In the genomic region with DNA sequence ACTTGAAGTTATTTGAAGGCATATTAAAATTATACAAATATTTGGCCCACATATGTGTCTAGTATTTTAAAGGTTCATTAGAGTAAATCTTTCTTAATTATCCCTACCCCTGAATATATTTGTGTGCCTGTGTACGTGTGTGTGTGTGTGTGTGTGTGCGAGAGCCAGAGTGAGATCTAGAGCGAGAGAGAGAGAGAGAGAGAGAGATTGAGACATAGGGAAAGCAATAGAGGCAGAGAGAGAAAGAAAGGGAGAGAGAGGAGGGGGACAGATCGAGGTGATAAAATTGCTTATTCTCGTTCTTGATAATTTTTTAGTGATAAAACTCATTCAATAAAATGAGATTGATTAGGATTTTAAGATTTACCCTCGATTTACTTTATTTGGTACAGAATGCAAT, we compare ENCODE assay signal across 40 cellular contexts. TPM values are rescaled to one million over a fixed set of nuclear protein-coding genes. Genes with fewer than 3 reads are reported as not detected.
"Had no signal": no experiment of that assay in that cellular context is flagged by ENCODE, and none has a peak within 500 bp of the region (broad histone marks: within the 10 kb centered on the region; RNA-seq: fewer than 3 reads in every experiment).

No MANE protein-coding gene starts in this region.

- H3K36me3 Mint-ChIP-seq: activated naive CD4-positive, alpha-beta T cell treated with anti-CD3 and anti-CD28 coated beads, Interleukin-2, amount 10 ng/mL, durations not matched to agents 7 days and 5 days; activated naive CD4-positive, alpha-beta T cell treated with anti-CD3 and anti-CD28 coated beads, Interleukin-2, amount 50 U/mL, for 24 hours; activated naive CD4-positive, alpha-beta T cell treated with anti-CD3 and anti-CD28 coated beads, Interleukin-2, amount 50 U/mL, for 72 hours; activated naive CD8-positive, alpha-beta T cell; activated naive CD8-positive, alpha-beta T cell treated with anti-CD3 and anti-CD28 coated beads for 36 hours; activated naive CD8-positive, alpha-beta T cell treated with anti-CD3 and anti-CD28 coated beads, Interleukin-2, amount 10 ng/mL, durations not matched to agents 7 days and 5 days; brain had no signal

- DNase-seq: activated effector memory CD4-positive, alpha-beta T cell treated with anti-CD3 and anti-CD28 coated beads, Interleukin-2, amount 50 U/mL, for 16 hours; activated effector memory CD4-positive, alpha-beta T cell treated with Interleukin-2 at 50 U/mL for 16 hours; activated gamma-delta T cell; activated gamma-delta T cell treated with Interleukin-2 at 50 U/mL for 16 hours; activated naive CD4-positive, alpha-beta T cell; activated naive CD4-positive, alpha-beta T cell treated with anti-CD3 and anti-CD28 coated beads for 36 hours; activated naive CD4-positive, alpha-beta T cell treated with anti-CD3 and anti-CD28 coated beads, Interleukin-2, amount 10 ng/mL, durations not matched to agents 7 days and 5 days; activated naive CD4-positive, alpha-beta T cell treated with anti-CD3 and anti-CD28 coated beads, Interleukin-2, amount 50 U/mL, for 16 hours; activated naive CD4-positive, alpha-beta T cell treated with Interleukin-2 at 50 U/mL for 16 hours; activated naive CD8-positive, alpha-beta T cell treated with anti-CD3 and anti-CD28 coated beads for 36 hours; activated naive CD8-positive, alpha-beta T cell treated with anti-CD3 and anti-CD28 coated beads, Interleukin-2, amount 10 ng/mL, durations not matched to agents 7 days and 5 days; activated naive CD8-positive, alpha-beta T cell treated with anti-CD3 and anti-CD28 coated beads, Interleukin-2, amount 50 U/mL, for 24 hours; activated T-cell treated with anti-CD3 and anti-CD28 coated beads, Interleukin-2, amount 50 U/mL, for 1 hour; activated T-cell treated with anti-CD3 and anti-CD28 coated beads, Interleukin-2, amount 50 U/mL, for 24 hours; activated T-cell treated with anti-CD3 and anti-CD28 coated beads, Interleukin-2, amount 50 U/mL, for 4 hours; activated T-cell treated with anti-CD3 and anti-CD28 coated beads, Interleukin-2, amount 50 U/mL, for 48 hours; activated T-cell treated with anti-CD3 and anti-CD28 coated beads, Interleukin-2, amount 50 U/mL, for 72 hours; adrenal gland; amniotic stem cell; amygdala; anterior cingulate cortex; aorta; body of pancreas; brain microvascular endothelial cell; caudate nucleus; central memory CD4-positive, alpha-beta T cell; cerebellar nuclear complex had no signal

- H3K36me3 ChIP-seq: adrenal gland, ascending aorta, brain microvascular endothelial cell, breast epithelium had no signal

- H3K9me3 Mint-ChIP-seq: activated naive CD4-positive, alpha-beta T cell treated with anti-CD3 and anti-CD28 coated beads for 36 hours; activated naive CD4-positive, alpha-beta T cell treated with anti-CD3 and anti-CD28 coated beads, Interleukin-2, amount 10 ng/mL, durations not matched to agents 7 days and 5 days; activated naive CD4-positive, alpha-beta T cell treated with anti-CD3 and anti-CD28 coated beads, Interleukin-2, amount 50 U/mL, for 24 hours; activated naive CD4-positive, alpha-beta T cell treated with anti-CD3 and anti-CD28 coated beads, Interleukin-2, amount 50 U/mL, for 72 hours; activated naive CD8-positive, alpha-beta T cell treated with anti-CD3 and anti-CD28 coated beads, Interleukin-2, amount 10 ng/mL, durations not matched to agents 7 days and 5 days; activated naive CD8-positive, alpha-beta T cell treated with anti-CD3 and anti-CD28 coated beads, Interleukin-2, amount 50 U/mL, for 24 hours; activated T-cell treated with anti-CD3 and anti-CD28 coated beads, Interleukin-2, amount 50 U/mL, for 24 hours; activated T-cell treated with anti-CD3 and anti-CD28 coated beads, Interleukin-2, amount 50 U/mL, for 4 hours; activated T-helper 1 cell treated with anti-CD3 and anti-CD28 coated beads, Interleukin-12 subunit alpha, Interleukin-12 subunit beta, Interleukin-2, Interleukin-4 antibody, amounts not matched to agents 30 ng/mL and 10 ng/mL and 1 ng/mL, durations not matched to agents 14 hours and 24 hours and 36 hours; activated T-helper 2 cell treated with anti-CD3 and anti-CD28 coated beads, Interferon-gamma antibody, Interleukin-2, Interleukin-4, amounts not matched to agents 10 μg/mL and 5 μg/mL and 100 μg/mL, durations not matched to agents 14 hours and 24 hours and 36 hours; brain had no signal

- H3K27ac ChIP-seq: adrenal gland, ascending aorta, body of pancreas, brain microvascular endothelial cell, breast epithelium, cardiac muscle cell had no signal

- H3K9me3 ChIP-seq: adrenal gland, ascending aorta, body of pancreas, breast epithelium had no signal

- H3K4me3 Mint-ChIP-seq: activated naive CD4-positive, alpha-beta T cell treated with anti-CD3 and anti-CD28 coated beads for 36 hours; activated naive CD4-positive, alpha-beta T cell treated with anti-CD3 and anti-CD28 coated beads, Interleukin-2, amount 10 ng/mL, durations not matched to agents 7 days and 5 days; activated naive CD4-positive, alpha-beta T cell treated with anti-CD3 and anti-CD28 coated beads, Interleukin-2, amount 50 U/mL, for 24 hours; activated naive CD8-positive, alpha-beta T cell; activated naive CD8-positive, alpha-beta T cell treated with anti-CD3 and anti-CD28 coated beads for 36 hours; activated naive CD8-positive, alpha-beta T cell treated with anti-CD3 and anti-CD28 coated beads, Interleukin-2, amount 10 ng/mL, durations not matched to agents 7 days and 5 days; activated naive CD8-positive, alpha-beta T cell treated with anti-CD3 and anti-CD28 coated beads, Interleukin-2, amount 50 U/mL, for 24 hours; activated T-cell treated with anti-CD3 and anti-CD28 coated beads, Interleukin-2, amount 50 U/mL, for 24 hours; activated T-cell treated with anti-CD3 and anti-CD28 coated beads, Interleukin-2, amount 50 U/mL, for 4 hours; activated T-cell treated with anti-CD3 and anti-CD28 coated beads, Interleukin-2, amount 50 U/mL, for 72 hours; activated T-helper 1 cell treated with anti-CD3 and anti-CD28 coated beads, Interleukin-12 subunit alpha, Interleukin-12 subunit beta, Interleukin-2, Interleukin-4 antibody, amounts not matched to agents 30 ng/mL and 10 ng/mL and 1 ng/mL, durations not matched to agents 14 hours and 24 hours and 36 hours; activated T-helper 17 cell treated with anti-CD3 and anti-CD28 coated beads, Interleukin-2, amount 50 U/mL, for 72 hours; brain; central memory CD8-positive, alpha-beta T cell had no signal

- FAIRE-seq: astrocyte, bronchial epithelial cell had no signal

- H3K4me1 ChIP-seq: adrenal gland, ascending aorta, body of pancreas, breast epithelium had no signal

- H3K4me1 Mint-ChIP-seq: activated naive CD4-positive, alpha-beta T cell treated with anti-CD3 and anti-CD28 coated beads, Interleukin-2, amount 10 ng/mL, durations not matched to agents 7 days and 5 days; activated naive CD4-positive, alpha-beta T cell treated with anti-CD3 and anti-CD28 coated beads, Interleukin-2, amount 50 U/mL, for 24 hours; activated naive CD8-positive, alpha-beta T cell treated with anti-CD3 and anti-CD28 coated beads for 36 hours; activated naive CD8-positive, alpha-beta T cell treated with anti-CD3 and anti-CD28 coated beads, Interleukin-2, amount 10 ng/mL, durations not matched to agents 7 days and 5 days; activated naive CD8-positive, alpha-beta T cell treated with anti-CD3 and anti-CD28 coated beads, Interleukin-2, amount 50 U/mL, for 24 hours; activated T-helper 17 cell treated with anti-CD3 and anti-CD28 coated beads, Interleukin-2, amount 50 U/mL, for 72 hours; brain; central memory CD8-positive, alpha-beta T cell had no signal

- H3K27ac Mint-ChIP-seq: activated naive CD4-positive, alpha-beta T cell treated with anti-CD3 and anti-CD28 coated beads for 36 hours; activated naive CD4-positive, alpha-beta T cell treated with anti-CD3 and anti-CD28 coated beads, Interleukin-2, amount 10 ng/mL, durations not matched to agents 7 days and 5 days; activated naive CD4-positive, alpha-beta T cell treated with anti-CD3 and anti-CD28 coated beads, Interleukin-2, amount 50 U/mL, for 24 hours; activated naive CD4-positive, alpha-beta T cell treated with anti-CD3 and anti-CD28 coated beads, Interleukin-2, amount 50 U/mL, for 72 hours; activated naive CD8-positive, alpha-beta T cell; activated naive CD8-positive, alpha-beta T cell treated with anti-CD3 and anti-CD28 coated beads for 36 hours; activated naive CD8-positive, alpha-beta T cell treated with anti-CD3 and anti-CD28 coated beads, Interleukin-2, amount 10 ng/mL, durations not matched to agents 7 days and 5 days; activated naive CD8-positive, alpha-beta T cell treated with anti-CD3 and anti-CD28 coated beads, Interleukin-2, amount 50 U/mL, for 24 hours; activated T-cell treated with anti-CD3 and anti-CD28 coated beads, Interleukin-2, amount 50 U/mL, for 24 hours; activated T-cell treated with anti-CD3 and anti-CD28 coated beads, Interleukin-2, amount 50 U/mL, for 72 hours; activated T-helper 1 cell treated with anti-CD3 and anti-CD28 coated beads, Interleukin-12 subunit alpha, Interleukin-12 subunit beta, Interleukin-2, Interleukin-4 antibody, amounts not matched to agents 30 ng/mL and 10 ng/mL and 1 ng/mL, durations not matched to agents 14 hours and 24 hours and 36 hours; activated T-helper 17 cell treated with anti-CD3 and anti-CD28 coated beads, Interleukin-2, amount 50 U/mL, for 72 hours; activated T-helper 2 cell treated with anti-CD3 and anti-CD28 coated beads, Interferon-gamma antibody, Interleukin-2, Interleukin-4, amounts not matched to agents 10 μg/mL and 5 μg/mL and 100 μg/mL, durations not matched to agents 14 hours and 24 hours and 36 hours; brain had no signal

- H3K27me3 ChIP-seq: adrenal gland, ascending aorta, body of pancreas, brain microvascular endothelial cell, breast epithelium, cardiac muscle cell had no signal

- H3K4me3 ChIP-seq: adrenal gland, ascending aorta, body of pancreas, breast epithelium, cardiac muscle cell had no signal

- H3K27me3 Mint-ChIP-seq: activated naive CD4-positive, alpha-beta T cell treated with anti-CD3 and anti-CD28 coated beads, Interleukin-2, amount 10 ng/mL, durations not matched to agents 7 days and 5 days; activated naive CD4-positive, alpha-beta T cell treated with anti-CD3 and anti-CD28 coated beads, Interleukin-2, amount 50 U/mL, for 24 hours; activated naive CD8-positive, alpha-beta T cell; activated naive CD8-positive, alpha-beta T cell treated with anti-CD3 and anti-CD28 coated beads for 36 hours; activated naive CD8-positive, alpha-beta T cell treated with anti-CD3 and anti-CD28 coated beads, Interleukin-2, amount 10 ng/mL, durations not matched to agents 7 days and 5 days; activated naive CD8-positive, alpha-beta T cell treated with anti-CD3 and anti-CD28 coated beads, Interleukin-2, amount 50 U/mL, for 24 hours; activated T-cell treated with anti-CD3 and anti-CD28 coated beads, Interleukin-2, amount 50 U/mL, for 24 hours; activated T-helper 17 cell treated with anti-CD3 and anti-CD28 coated beads, Interleukin-2, amount 50 U/mL, for 72 hours; brain; central memory CD8-positive, alpha-beta T cell had no signal

RNA-seq across cellular contexts. Expression of gene ADAMTS19, which starts 47.4 kb away (rescaled TPM):
- total RNA-seq: activated naive CD4-positive, alpha-beta T cell treated with anti-CD3 and anti-CD28 coated beads for 36 hours; activated naive CD4-positive, alpha-beta T cell treated with anti-CD3 and anti-CD28 coated beads, Interleukin-2, amount 50 U/mL, for 72 hours; activated naive CD8-positive, alpha-beta T cell treated with anti-CD3 and anti-CD28 coated beads for 36 hours; activated naive CD8-positive, alpha-beta T cell treated with anti-CD3 and anti-CD28 coated beads, Interleukin-2, amount 10 ng/mL, durations not matched to agents 7 days and 5 days; activated T-cell treated with anti-CD3 and anti-CD28 coated beads, Interleukin-2, amount 50 U/mL, for 72 hours; activated T-helper 1 cell treated with anti-CD3 and anti-CD28 coated beads, Interleukin-12 subunit alpha, Interleukin-12 subunit beta, Interleukin-2, Interleukin-4 antibody, amounts not matched to agents 30 ng/mL and 10 ng/mL and 1 ng/mL, durations not matched to agents 14 hours and 24 hours and 36 hours; activated T-helper 17 cell treated with anti-CD3 and anti-CD28 coated beads, Interleukin-2, amount 50 U/mL, for 72 hours; activated T-helper 2 cell treated with anti-CD3 and anti-CD28 coated beads, Interferon-gamma antibody, Interleukin-2, Interleukin-4, amounts not matched to agents 10 μg/mL and 5 μg/mL and 100 μg/mL, durations not matched to agents 14 hours and 24 hours and 36 hours had no signal
